ENCODE assay signal across 12 cellular contexts in the genomic region with DNA sequence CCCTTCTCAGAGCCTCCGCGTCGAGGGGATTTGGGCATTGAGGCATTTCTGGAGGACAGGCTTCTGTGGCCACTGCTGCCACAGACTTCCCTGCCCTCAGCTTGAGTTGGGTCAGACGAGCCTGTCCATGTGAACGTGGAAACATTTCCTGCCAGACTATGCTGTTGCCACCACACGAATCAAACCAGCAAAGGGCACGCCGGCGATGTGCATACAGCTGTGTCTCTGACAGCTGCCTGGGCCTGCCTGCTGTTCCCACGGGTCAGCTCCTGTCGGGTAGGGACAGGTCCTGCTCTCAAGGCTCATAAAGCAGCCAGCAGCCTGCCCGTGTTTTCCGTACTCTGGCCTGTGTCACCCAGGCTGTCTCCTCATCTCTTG.
DNase-seq lines count a peak whose midpoint lies in the region; ATAC-seq and TF ChIP-seq lines count a peak whose summit lies in the region.
"Had no signal": no experiment of that assay in that cellular context is flagged by ENCODE, and none has a peak within 500 bp of the region (broad histone marks: within the 10 kb centered on the region; RNA-seq: fewer than 3 reads in every experiment).

No MANE protein-coding gene starts in this region.

- intact Hi-C loops in naive thymus-derived CD4-positive, alpha-beta T cell (cut with micrococcal nuclease) = loop anchor here in 1 of 2 donors (5.0 kb wide), 1 partner anchor 669 kb away; a partner anchor contains a TSS
- intact Hi-C loops in PC-9 (cut with micrococcal nuclease; ENCODE audit: unreplicated experiment) (no loop called here), ovary (cut with DNase I) (no loop called here)

- no peak for TF ChIP-seq POLR2A in ovary (IDR thresholded peaks at IDR 0.05)

- WGBS in ovary, 3 donors = 79 to 84% (median 81%) methylated on average over 13 of the region's 13 CpGs

- H3K36me3 ChIP-seq in BLaER1 treated with 17β-estradiol and CSF1 and Interleukin-3, amounts not matched to agents 10 nM and 100 nM = no peaks in the 10 kb centered on the region
- H3K36me3 ChIP-seq in naive thymus-derived CD4-positive, alpha-beta T cell (ENCODE audit: control insufficient read depth in 2 of 3, insufficient read depth in 3 of 3, low read length in 3 of 3) = peaks cover 0 to 5% (median 0%) of the 10 kb centered on the region in 3 experiments
- no peaks in the 10 kb centered on the region for H3K36me3 ChIP-seq in PC-9 (ENCODE audit: low read depth)
- H3K36me3 ChIP-seq in ovary = no peaks in the 10 kb centered on the region

- H3K27ac Mint-ChIP-seq in activated naive CD8-positive, alpha-beta T cell = peak overlapping the region; percentile 96
- H3K27ac Mint-ChIP-seq in naive thymus-derived CD4-positive, alpha-beta T cell = peak overlapping the region; percentile 84 to 98 (median 97)

- H3K4me3 ChIP-seq in BLaER1 treated with 17β-estradiol and CSF1 and Interleukin-3, amounts not matched to agents 10 nM and 100 nM = no peak overlapping the region; a peak in 1 of 20 replicates
- H3K4me3 ChIP-seq in GM12865 (ENCODE audit: low read depth, low read length) = no peak overlapping the region; the same call in 1 of the 2 replicates
- no peak overlapping the region for H3K4me3 ChIP-seq in naive thymus-derived CD4-positive, alpha-beta T cell (ENCODE audit: low read length)
- H3K4me3 ChIP-seq in PC-9 = no peak overlapping the region
- H3K4me3 ChIP-seq in ovary = no peak overlapping the region
- H3K4me3 ChIP-seq: testis had no signal

- H3K9ac ChIP-seq in BLaER1 treated with 17β-estradiol and CSF1 and Interleukin-3, amounts not matched to agents 10 nM and 100 nM = peak overlapping the region in 7 of 11 experiments; percentile 7 to 47 (median 18); a peak in 9 of 22 replicates

- peaks cover 67% of the 10 kb centered on the region for H3K79me2 ChIP-seq in PC-9 (ENCODE audit: low read depth)

- peaks cover 82% of the 10 kb centered on the region for H3K4me1 Mint-ChIP-seq in activated naive CD8-positive, alpha-beta T cell (ENCODE audit: low read depth)
- H3K4me1 Mint-ChIP-seq in naive thymus-derived CD4-positive, alpha-beta T cell = peaks cover 74 to 88% (median 81%) of the 10 kb centered on the region in 7 donors

- H3F3A ChIP-seq in PC-9 (ENCODE audit: insufficient read depth, low read depth) = peaks cover 34% of the 10 kb centered on the region

- DNase-seq in GM12865 (ENCODE audit: low read depth) = peak; percentile 70
- DNase-seq in naive thymus-derived CD4-positive, alpha-beta T cell = peak in 1 of 9 donors; percentile 6
- DNase-seq in NCI-H510A treated with DMSO at 0.1 percent for 48 hours (lab: John Stamatoyannopoulos, UW) = no peak
- DNase-seq in PC-9 = no peak
- DNase-seq in anterior cingulate cortex (lab: John Stamatoyannopoulos, UW) = no peak
- no peak for DNase-seq in ovary
- DNase-seq: kidney glomerular epithelial cell; occipital lobe; stimulated activated CD4-positive, alpha-beta T cell treated with anti-CD3 and anti-CD28 coated beads, Interleukin-4, amount 100 ng/mL, for 1 hour; testis had no signal

- no peaks in the 10 kb centered on the region for H3K9me3 ChIP-seq in BLaER1 treated with 17β-estradiol and CSF1 and Interleukin-3, amounts not matched to agents 10 nM and 100 nM (replicated peaks in 1 of 11)
- H3K9me3 ChIP-seq in naive thymus-derived CD4-positive, alpha-beta T cell (ENCODE audit: control insufficient read depth in 2 of 3, low read length in 3 of 3) = no peaks in the 10 kb centered on the region
- H3K9me3 ChIP-seq in PC-9 (ENCODE audit: insufficient read depth, low read depth) (no peaks in the 10 kb centered on the region), ovary (no peaks in the 10 kb centered on the region)
- H3K9me3 ChIP-seq: testis had no signal

- no peak for ATAC-seq in naive thymus-derived CD4-positive, alpha-beta T cell

- H2AFZ ChIP-seq in PC-9 = no peak overlapping the region

- H3K27me3 ChIP-seq in BLaER1 treated with 17β-estradiol and CSF1 and Interleukin-3, amounts not matched to agents 10 nM and 100 nM = peaks cover 0 to 23% (median 0%) of the 10 kb centered on the region in 11 experiments; a peak in 6 of 22 replicates
- no peaks in the 10 kb centered on the region for H3K27me3 ChIP-seq in naive thymus-derived CD4-positive, alpha-beta T cell (ENCODE audit: control insufficient read depth in 2 of 2, insufficient read depth in 2 of 2, low read length in 2 of 2)
- H3K27me3 ChIP-seq in PC-9 (ENCODE audit: insufficient read depth, low read depth) (no peaks in the 10 kb centered on the region), ovary (no peaks in the 10 kb centered on the region)
- H3K27me3 ChIP-seq: testis had no signal

- peak overlapping the region in 8 of 11 experiments; percentile 36 to 77 (median 66); a peak in 16 of 22 replicates for H3K27ac ChIP-seq in BLaER1 treated with 17β-estradiol and CSF1 and Interleukin-3, amounts not matched to agents 10 nM and 100 nM
- H3K27ac ChIP-seq in naive thymus-derived CD4-positive, alpha-beta T cell (ENCODE audit: low read depth, low read length) = peak overlapping the region; percentile 90
- H3K27ac ChIP-seq in PC-9 = no peak overlapping the region
- no peak overlapping the region for H3K27ac ChIP-seq in ovary
- H3K27ac ChIP-seq: testis had no signal

- no TSS peak for BruUV-seq in PC-9 (replicated peaks; lab: Mats Ljungman, UMichigan)

- peak overlapping the region; percentile 88 to 100 (median 96) for H3K4me2 ChIP-seq in BLaER1 treated with 17β-estradiol and CSF1 and Interleukin-3, amounts not matched to agents 10 nM and 100 nM
- H3K4me2 ChIP-seq in PC-9 = no peak overlapping the region

- no peaks in the 10 kb centered on the region for H3K36me3 Mint-ChIP-seq in activated naive CD8-positive, alpha-beta T cell
- peaks cover 0 to 5% (median 0%) of the 10 kb centered on the region in 5 donors for H3K36me3 Mint-ChIP-seq in naive thymus-derived CD4-positive, alpha-beta T cell

- no peaks in the 10 kb centered on the region for H3K27me3 Mint-ChIP-seq in activated naive CD8-positive, alpha-beta T cell
- H3K27me3 Mint-ChIP-seq in naive thymus-derived CD4-positive, alpha-beta T cell = peaks cover 0 to 5% (median 0%) of the 10 kb centered on the region in 5 donors

- no peaks in the 10 kb centered on the region for H3K9me3 Mint-ChIP-seq in activated naive CD8-positive, alpha-beta T cell (ENCODE audit: low read depth)
- no peaks in the 10 kb centered on the region for H3K9me3 Mint-ChIP-seq in naive thymus-derived CD4-positive, alpha-beta T cell

- H3K9me2 ChIP-seq in PC-9 (ENCODE audit: insufficient read depth) = no peaks in the 10 kb centered on the region

- H3K4me3 Mint-ChIP-seq in activated naive CD8-positive, alpha-beta T cell = peak overlapping the region; percentile 84
- H3K4me3 Mint-ChIP-seq in naive thymus-derived CD4-positive, alpha-beta T cell = peak overlapping the region; percentile 33 to 98 (median 90)

- peaks cover 0 to 87% (median 51%) of the 10 kb centered on the region in 11 experiments; a peak in 18 of 22 replicates for H4K20me1 ChIP-seq in BLaER1 treated with 17β-estradiol and CSF1 and Interleukin-3, amounts not matched to agents 10 nM and 100 nM
- 0 out of 2 replicates have a peak, but pooled peaks cover 6% of the 10 kb centered on the region for H4K20me1 ChIP-seq in PC-9 (ENCODE audit: insufficient read depth)

- CTCF ChIA-PET in naive thymus-derived CD4-positive, alpha-beta T cell (lab: Charles Lee) = interaction anchor here (0.6 to 2.6 kb wide), 3 partner anchors 10 to 213 kb away, joined by 3 to 19 read pairs (median 4); no protein-coding TSS in a partner anchor
- CTCF ChIA-PET in PC-9 (lab: Charles Lee) = interaction anchor here (0.6 kb wide), 1 partner anchor 129 kb away, joined by 11 read pairs; no protein-coding TSS in a partner anchor

- no peak for TF ChIP-seq EP300 in ovary (IDR thresholded peaks at IDR 0.05)

- H3K4me1 ChIP-seq in BLaER1 treated with 17β-estradiol and CSF1 and Interleukin-3, amounts not matched to agents 10 nM and 100 nM = peaks cover 69 to 94% (median 92%) of the 10 kb centered on the region in 10 experiments
- H3K4me1 ChIP-seq in naive thymus-derived CD4-positive, alpha-beta T cell (ENCODE audit: control insufficient read depth in 2 of 2, insufficient read depth in 2 of 2, low read length in 2 of 2) = peaks cover 77 to 82% of the 10 kb centered on the region in 2 donors
- H3K4me1 ChIP-seq in PC-9 (replicated peaks; ENCODE audit: insufficient read depth) (peaks cover 71% of the 10 kb centered on the region), ovary (ENCODE audit: insufficient read depth) (peaks cover 2% of the 10 kb centered on the region)

- TF ChIP-seq CTCF in GM12865 (IDR thresholded peaks at IDR 0.05; ENCODE audit: insufficient read depth, low read depth, low read length, missing control alignments) (no peak), PC-9 (conservative IDR thresholded peaks at IDR 0.05) (no peak), ovary (IDR thresholded peaks at IDR 0.05) (no peak)

- POLR2A ChIA-PET in naive thymus-derived CD4-positive, alpha-beta T cell (lab: Charles Lee) = interaction anchor here (1.0 to 8.6 kb wide), 5 partner anchors 9 to 37 kb away, joined by 3 to 176 read pairs (median 3); no protein-coding TSS in a partner anchor
- POLR2A ChIA-PET in PC-9 (lab: Charles Lee; ENCODE audit: unreplicated experiment) = no interaction called here

Comparison
In these comparisons a context has a peak if more than half of its experiments do, and no peak if none do; other contexts are left out.
1. H3K27ac ChIP-seq: peak in BLaER1 treated with 17β-estradiol and CSF1 and Interleukin-3, amounts not matched to agents 10 nM and 100 nM (8 of 11) and naive thymus-derived CD4-positive, alpha-beta T cell (single experiment); none in PC-9 (single experiment) and ovary (0 of 2).